In the genomic region with DNA sequence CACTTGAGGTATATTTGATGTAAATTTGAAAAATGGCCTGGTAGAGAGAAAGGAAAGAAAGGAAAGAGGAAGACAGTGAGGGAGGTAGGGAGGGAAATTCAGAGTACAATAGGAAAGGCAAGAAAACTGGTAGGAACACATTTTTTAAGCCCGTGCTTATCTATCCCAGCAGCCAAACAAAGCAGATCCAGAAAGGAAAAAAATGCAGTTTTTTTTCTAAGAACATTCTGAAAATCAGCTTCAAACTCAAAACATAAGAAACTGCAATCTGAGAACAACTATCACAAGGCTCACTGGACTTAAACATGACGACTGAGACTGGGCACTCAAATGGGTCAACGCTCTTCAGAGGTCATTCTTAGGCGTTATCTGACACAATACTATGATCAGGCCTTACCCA, we compare ENCODE assay signal across 23 cellular contexts.
"Had no signal": no experiment of that assay in that cellular context is flagged by ENCODE, and none has a peak within 500 bp of the region (broad histone marks: within the 10 kb centered on the region; RNA-seq: fewer than 3 reads in every experiment).

No MANE protein-coding gene starts in this region.

- H3K27ac Mint-ChIP-seq: T-cell had no signal

- DNase-seq: KBM-7, MV-4-11, NCI-H1048, NCI-H1105, NCI-H1417, NCI-H146, NCI-H1694 treated with DMSO at 0.1 percent for 48 hours, NCI-H1930, NCI-H2081, NCI-H2107, NCI-H2227 treated with DMSO at 0.1 percent for 48 hours, NCI-H524, NCI-H526 treated with DMSO at 0.1 percent for 48 hours, NCI-H748 treated with DMSO at 0.1 percent for 48 hours, Right ventricle myocardium superior, RPMI8226, SIG-M5, SW 1271, T-cell had no signal

- H3K9me3 ChIP-seq: SJSA1 had no signal

- H3K4me1 Mint-ChIP-seq: T-cell had no signal

- H3K9me3 Mint-ChIP-seq: T-cell had no signal

- FAIRE-seq: RCC 7860 had no signal

- H3K27me3 ChIP-seq: SJSA1 had no signal

- H3K36me3 ChIP-seq: SJSA1 had no signal

- H3K4me3 Mint-ChIP-seq: T-cell had no signal

- H3K4me3 ChIP-seq: SJSA1, SK-N-MC had no signal

- H3K27ac ChIP-seq: HL-60, SJSA1, SK-N-MC had no signal

- H3K36me3 Mint-ChIP-seq: T-cell had no signal
